ENCODE assay signal across 25 cellular contexts in genomic region chr5:6592611-6593010, GRCh38. TPM values are rescaled to one million over a fixed set of nuclear protein-coding genes. Genes with fewer than 3 reads are reported as not detected.
DNase-seq lines count a peak whose midpoint lies in the region; ATAC-seq, FAIRE-seq and TF ChIP-seq lines count a peak whose summit lies in the region.
"Had no signal": no experiment of that assay in that cellular context is flagged by ENCODE, and none has a peak within 500 bp of the region (broad histone marks: within the 10 kb centered on the region; RNA-seq: fewer than 3 reads in every experiment).

No MANE protein-coding gene starts in this region.

- CTCF ChIA-PET in IMR-90 (lab: Yijun Ruan, JAX), result no interaction called here

- H3K9me3 ChIP-seq in IMR-90 (ENCODE audit: control insufficient read depth, insufficient read depth, low read length) (no peaks in the 10 kb centered on the region), endodermal cell (ENCODE audit: control insufficient read depth, low read length) (peaks cover 14% of the 10 kb centered on the region), thyroid gland (no peaks in the 10 kb centered on the region)
- H3K9me3 ChIP-seq: neutrophil, upper lobe of left lung had no signal

- H2AFZ ChIP-seq in IMR-90 (replicated peaks; ENCODE audit: low read length, poor library complexity), result no peak overlapping the region

- no peak overlapping the region for H3K18ac ChIP-seq in IMR-90 (ENCODE audit: low read depth, low read length)

- H3K27me3 ChIP-seq in IMR-90 (ENCODE audit: control insufficient read depth, insufficient read depth, low read length) (no peaks in the 10 kb centered on the region), endodermal cell (ENCODE audit: control insufficient read depth, insufficient read depth, low read length, poor library complexity, severe bottlenecking) (no peaks in the 10 kb centered on the region), thyroid gland (no peaks in the 10 kb centered on the region)
- H3K27me3 ChIP-seq: upper lobe of left lung had no signal

- H4K91ac ChIP-seq in IMR-90 (ENCODE audit: insufficient read depth, low read depth, low read length), result no peak overlapping the region

- no peaks in the 10 kb centered on the region for H3K4me1 ChIP-seq in IMR-90 (ENCODE audit: control insufficient read depth, insufficient read depth, low read length)
- H3K4me1 ChIP-seq in endodermal cell (ENCODE audit: control insufficient read depth, insufficient read depth, low read length), result peaks cover 10% of the 10 kb centered on the region
- no peaks in the 10 kb centered on the region for H3K4me1 ChIP-seq in thyroid gland
- H3K4me1 ChIP-seq: upper lobe of left lung had no signal

- H3K4ac ChIP-seq in IMR-90 (ENCODE audit: low read depth, low read length), result no peak overlapping the region

- H3K79me1 ChIP-seq in IMR-90 (ENCODE audit: low read depth in 1 of 2, low read length in 2 of 2), result 0 out of 4 replicates have a peak, but pooled peaks cover 0 to under 1% of the 10 kb centered on the region in 2 experiments

- H2AK9ac ChIP-seq in IMR-90 (replicated peaks; ENCODE audit: low read depth, low read length, poor library complexity), result no peak overlapping the region

- no peak for TF ChIP-seq POLR2A in IMR-90 (IDR thresholded peaks at IDR 0.05; ENCODE audit: low read depth, low read length)
- TF ChIP-seq POLR2A in GM12892 (IDR thresholded peaks at IDR 0.05; ENCODE audit: low read depth, low read length), result no peak
- no peak for TF ChIP-seq POLR2A in thyroid gland (IDR thresholded peaks at IDR 0.05)

- no peak overlapping the region for H3K14ac ChIP-seq in IMR-90 (replicated peaks; ENCODE audit: low read depth, low read length)

- no peak overlapping the region for H3K4me2 ChIP-seq in IMR-90 (ENCODE audit: low read depth, low read length)

- H3K9ac ChIP-seq in IMR-90 (ENCODE audit: low read depth, low read length) (no peak overlapping the region), endodermal cell (ENCODE audit: extremely low read depth, low read length, poor library complexity, severe bottlenecking) (no peak overlapping the region)

- H3K23ac ChIP-seq in IMR-90 (ENCODE audit: low read depth, low read length), result no peak overlapping the region

- no peak for FAIRE-seq in GM12892 (lab: Jason Lieb, UNC)
- FAIRE-seq: bronchial epithelial cell, frontal cortex, K562 had no signal

- no peak overlapping the region for H4K5ac ChIP-seq in IMR-90 (ENCODE audit: low read depth, low read length)

- H4K20me1 ChIP-seq in IMR-90 (ENCODE audit: insufficient read depth, low read length), result no peaks in the 10 kb centered on the region

- intact Hi-C loops in IMR-90 (cut with micrococcal nuclease), result no loop called here
- intact Hi-C loops in thyroid gland (cut with DNase I), result no loop called here

- DNase-seq in NK-92 treated with Interleukin-12 subunit alpha and Interleukin-12 subunit beta, amount 100 ng/mL, for 24 hours (lab: John Stamatoyannopoulos, UW), result peak; percentile 20
- no peak for DNase-seq in NK-92 (lab: John Stamatoyannopoulos, UW; ENCODE audit: unreplicated experiment)
- peak; percentile 28 for DNase-seq in IMR-90
- peak; percentile 12 for DNase-seq in endodermal cell
- DNase-seq in renal cortical epithelial cell (ENCODE audit: low read depth), result peak; percentile 20
- no peak for DNase-seq in GM12892 (ENCODE audit: insufficient read length)
- DNase-seq in DMS53 (lab: John Stamatoyannopoulos, UW), result no peak
- DNase-seq in thyroid gland, result no peak
- DNase-seq: 8988T; activated CD4-positive, alpha-beta T cell treated with anti-CD3 and anti-CD28 coated beads, Interleukin-2, amount 10 ng/mL, durations not matched to agents 24 days and 14 days; activated gamma-delta T cell; C1 segment of cervical spinal cord; Calu3; hypothalamus; islet precursor cell; NCI-H1048; NCI-H2081 treated with DMSO at 0.1 percent for 48 hours; Right ventricle myocardium superior; stimulated activated CD8-positive, alpha-beta memory T cell treated with anti-CD3 and anti-CD28 coated beads, Interleukin-4, amount 100 ng/mL, for 48 hours; upper lobe of left lung had no signal

- no peaks in the 10 kb centered on the region for H3K27me3 Mint-ChIP-seq in endodermal cell (ENCODE audit: insufficient read depth)

- BruUV-seq in IMR-90 (replicated peaks; lab: Mats Ljungman, UMichigan), result no TSS peak

- H2BK20ac ChIP-seq in IMR-90 (ENCODE audit: low read depth, low read length), result no peak overlapping the region

- H3K4me1 Mint-ChIP-seq in endodermal cell, result peaks cover 26% of the 10 kb centered on the region
- H3K4me1 Mint-ChIP-seq: activated CD4-positive, alpha-beta T cell treated with anti-CD3 and anti-CD28 coated beads, Interleukin-2, amount 10 ng/mL, durations not matched to agents 24 days and 14 days had no signal

- H2BK5ac ChIP-seq in IMR-90 (ENCODE audit: low read depth, low read length, poor library complexity, severe bottlenecking), result no peak overlapping the region

- dilution Hi-C loops in IMR-90 (cut with HindIII; ENCODE audit: low sequenced_read_pairs, unreplicated experiment), result no loop called here

- H3K36me3 ChIP-seq in IMR-90 (ENCODE audit: control insufficient read depth, insufficient read depth, low read length), result peaks cover 6% of the 10 kb centered on the region; the same call in 1 of the 2 replicates
- peaks cover 15% of the 10 kb centered on the region for H3K36me3 ChIP-seq in endodermal cell (ENCODE audit: control insufficient read depth, insufficient read depth, low read length)
- H3K36me3 ChIP-seq in thyroid gland, result peaks cover 4 to 8% of the 10 kb centered on the region in 2 donors

- H3K36me3 Mint-ChIP-seq in endodermal cell (ENCODE audit: low read depth), result peaks cover 35% of the 10 kb centered on the region

- TF ChIP-seq CTCF in IMR-90 (conservative IDR thresholded peaks at IDR 0.05; ENCODE audit: low read depth, low read length) (no peak), endodermal cell (conservative IDR thresholded peaks at IDR 0.05) (no peak), thyroid gland (IDR thresholded peaks at IDR 0.05) (no peak)

- no peak overlapping the region for H3K56ac ChIP-seq in IMR-90 (ENCODE audit: extremely low read depth, insufficient read depth, low read length)

- no peak overlapping the region for H2BK120ac ChIP-seq in IMR-90 (ENCODE audit: low read depth, low read length)

- H3K27ac ChIP-seq in IMR-90 (ENCODE audit: insufficient read depth, low read length), result no peak overlapping the region
- no peak overlapping the region for H3K27ac ChIP-seq in endodermal cell (ENCODE audit: low read depth, low read length)
- H3K27ac ChIP-seq in thyroid gland, result no peak overlapping the region
- H3K27ac ChIP-seq: neutrophil, upper lobe of left lung had no signal

- H3K4me3 Mint-ChIP-seq in endodermal cell, result no peak overlapping the region
- H3K4me3 Mint-ChIP-seq: activated CD4-positive, alpha-beta T cell treated with anti-CD3 and anti-CD28 coated beads, Interleukin-2, amount 10 ng/mL, durations not matched to agents 24 days and 14 days; dendritic cell treated with granulocyte-macrophage colony-stimulating factor and Interleukin-4, amounts not matched to agents 40 ng/mL and 50 ng/mL, for 4 days had no signal

- no peak overlapping the region for H3K4me3 ChIP-seq in IMR-90 (ENCODE audit: insufficient read depth, low read depth, low read length)
- H3K4me3 ChIP-seq in endodermal cell (ENCODE audit: low read length), result no peak overlapping the region
- no peak overlapping the region for H3K4me3 ChIP-seq in thyroid gland (replicated peaks in 1 of 3)
- H3K4me3 ChIP-seq: K562, upper lobe of left lung had no signal

- no peak for ATAC-seq in IMR-90 (ENCODE audit: low read depth)

- TF ChIP-seq RAD21 in IMR-90 (IDR thresholded peaks at IDR 0.05; ENCODE audit: low read length), result no peak

- H2BK15ac ChIP-seq in IMR-90 (ENCODE audit: low read depth, low read length), result no peak overlapping the region

- no peak overlapping the region for H3K27ac Mint-ChIP-seq in endodermal cell
- H3K27ac Mint-ChIP-seq: activated CD4-positive, alpha-beta T cell treated with anti-CD3 and anti-CD28 coated beads, Interleukin-2, amount 10 ng/mL, durations not matched to agents 24 days and 14 days; dendritic cell treated with granulocyte-macrophage colony-stimulating factor and Interleukin-4, amounts not matched to agents 40 ng/mL and 50 ng/mL, for 4 days had no signal

- H3K9me1 ChIP-seq in IMR-90 (ENCODE audit: insufficient read depth, low read length), result no peaks in the 10 kb centered on the region; the same call in 1 of the 2 replicates

- WGBS in IMR-90 (ENCODE audit: extremely low coverage in 2 of 2, insufficient read length in 1 of 2), 2 experiments, result no CpG with 5 or more reads among the region's 3 CpGs
- 75 to 89% methylated on average over 2 to 3 of the region's 3 CpGs for WGBS in endodermal cell (ENCODE audit: insufficient coverage in 1 of 2, insufficient read length in 1 of 2), 2 experiments
- 79 to 85% methylated on average over 3 of the region's 3 CpGs for WGBS in thyroid gland, 2 donors

- POLR2A ChIA-PET in IMR-90 (lab: Charles Lee; ENCODE audit: unreplicated experiment), result no interaction called here

- H4K8ac ChIP-seq in IMR-90 (ENCODE audit: low read depth in 2 of 2, low read length in 2 of 2), result no peak overlapping the region

- peaks cover 26% of the 10 kb centered on the region for H3K9me3 Mint-ChIP-seq in endodermal cell
- H3K9me3 Mint-ChIP-seq: activated CD4-positive, alpha-beta T cell treated with anti-CD3 and anti-CD28 coated beads, Interleukin-2, amount 10 ng/mL, durations not matched to agents 24 days and 14 days; dendritic cell treated with granulocyte-macrophage colony-stimulating factor and Interleukin-4, amounts not matched to agents 40 ng/mL and 50 ng/mL, for 4 days had no signal

- no peak overlapping the region for H2AK5ac ChIP-seq in IMR-90 (ENCODE audit: low read depth, low read length)

- in situ Hi-C loops in IMR-90 (cut with MboI; ENCODE audit: low sequenced_read_pairs), result loop anchor here (10.0 kb wide), 1 partner anchor 218 kb away; the partner anchor contains the start of gene MED10

RNA-seq across cellular contexts. Expression of gene NSUN2, which starts 40.2 kb away (rescaled TPM):
- 51.1 and 55.5 TPM in 2 replicates for total RNA-seq in IMR-90 (2012; rRNA removed)
- 55.6 and 61.1 TPM in 2 replicates for polyA plus RNA-seq in IMR-90 (2012; rRNA removed)
- polyA plus RNA-seq in IMR-90 (2012; cell fraction: cytosol; rRNA removed), result 30.9 and 34.8 TPM in 2 replicates
- polyA plus RNA-seq in IMR-90 (2012; cell fraction: nucleus; rRNA removed; ENCODE audit: low replicate concordance), result 63.5 and 104 TPM in 2 replicates
- total RNA-seq in endodermal cell, result 10 to 100 TPM; 71.8 to 90.8 TPM
- 55.2 TPM for polyA plus RNA-seq in endodermal cell (2013, experiment 1 of 2)
- 53.9 TPM for polyA plus RNA-seq in endodermal cell (2013, experiment 2 of 2)
- 78.1 and 87.3 TPM in 2 replicates for total RNA-seq in renal cortical epithelial cell
- polyA plus RNA-seq in GM12892 (2012; ENCODE audit: missing spikeins), result 61.9 TPM
- 10 to 100 TPM; 34.1 to 49.6 (median 41.9) TPM for total RNA-seq in thyroid gland

RNA-seq across cellular contexts. Expression of gene SRD5A1, which starts 40.6 kb away (rescaled TPM):
- total RNA-seq in IMR-90 (2012; rRNA removed) (6.3 and 9.7 TPM in 2 replicates), endodermal cell (10 to 100 TPM; 15.0 to 16.2 TPM), renal cortical epithelial cell (25.9 and 45.1 TPM in 2 replicates), thyroid gland (1 to 10 TPM; 3.0 to 7.5 (median 5.0) TPM)
- 18.2 and 20.5 TPM in 2 replicates for polyA plus RNA-seq in IMR-90 (2012; rRNA removed)
- polyA plus RNA-seq in IMR-90 (2012; cell fraction: cytosol; rRNA removed), result 25.2 and 41.7 TPM in 2 replicates
- 15.7 and 46.6 TPM in 2 replicates for polyA plus RNA-seq in IMR-90 (2012; cell fraction: nucleus; rRNA removed; ENCODE audit: low replicate concordance)
- polyA plus RNA-seq in endodermal cell (2013, experiment 1 of 2), result 20.6 TPM
- 18.0 TPM for polyA plus RNA-seq in endodermal cell (2013, experiment 2 of 2)
- 6.5 TPM for polyA plus RNA-seq in GM12892 (2012; ENCODE audit: missing spikeins)

Comparison
In these comparisons a context has a peak if more than half of its experiments do, and no peak if none do; other contexts are left out.
1. DNase-seq: peak in NK-92 treated with Interleukin-12 subunit alpha and Interleukin-12 subunit beta, amount 100 ng/mL, for 24 hours (single experiment), IMR-90 (single experiment), endodermal cell (single experiment) and renal cortical epithelial cell (single experiment); none in NK-92 (single experiment), GM12892 (single experiment), DMS53 (single experiment) and thyroid gland (0 of 2).